Comparison of ENCODE assay signal across 15 cellular contexts in the genomic region with DNA sequence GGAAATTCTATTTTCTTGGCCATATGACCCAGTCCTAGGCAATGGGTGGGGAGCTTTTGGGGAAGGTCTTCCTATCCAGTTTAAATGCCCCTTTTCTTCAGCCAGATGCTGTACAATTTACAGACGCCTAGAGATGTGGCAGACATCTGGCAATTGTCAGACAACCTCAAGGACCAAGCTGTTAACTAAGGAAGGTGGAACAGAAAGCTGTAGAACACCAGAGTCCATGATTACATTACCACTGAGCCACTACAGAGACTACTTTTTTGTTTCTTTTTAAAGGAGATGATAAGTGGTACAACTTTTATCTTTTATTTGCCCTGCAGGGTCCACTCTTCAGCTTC. TPM values are rescaled to one million over a fixed set of nuclear protein-coding genes. Genes with fewer than 3 reads are reported as not detected.
A peak's percentile ranks its signal among the peaks of the same experiment; 100 is the strongest.
DNase-seq lines count a peak whose midpoint lies in the region; ATAC-seq, FAIRE-seq and TF ChIP-seq lines count a peak whose summit lies in the region.
"Had no signal": no experiment of that assay in that cellular context is flagged by ENCODE, and none has a peak within 500 bp of the region (broad histone marks: within the 10 kb centered on the region; RNA-seq: fewer than 3 reads in every experiment).

No MANE protein-coding gene starts in this region.

- H3K4me3 Mint-ChIP-seq in IgD-negative memory B cell: peak overlapping the region in 1 of 4 donors; percentile 8
- H3K4me3 Mint-ChIP-seq in stimulated activated memory B cell treated with anti-CD40 and anti-IgM and Interleukin-4, amounts not matched to agents 10 μg/mL and 1 μg/mL and 100 μg/mL, for 72 hours: no peak overlapping the region

- no peaks in the 10 kb centered on the region for H4K20me1 ChIP-seq in SK-N-SH (ENCODE audit: insufficient read depth)

- H3K4me2 ChIP-seq in SK-N-SH: no peak overlapping the region

- peaks cover 6 to 10% of the 10 kb centered on the region in 2 experiments for H3K36me3 ChIP-seq in SK-N-SH (replicated peaks in 1 of 2; ENCODE audit: control insufficient read depth in 1 of 2, insufficient read depth in 2 of 2, low read length in 1 of 2)
- H3K36me3 ChIP-seq in esophagus (ENCODE audit: control insufficient read depth in 2 of 2, insufficient read depth in 2 of 2, low read length in 1 of 2): no peaks in the 10 kb centered on the region

- no peaks in the 10 kb centered on the region for H3K9me2 ChIP-seq in SK-N-SH

- no peaks in the 10 kb centered on the region for H3K79me2 ChIP-seq in SK-N-SH (ENCODE audit: insufficient read depth)

- 40% methylated on average over 1 of the region's 1 CpG for WGBS in SK-N-SH (ENCODE audit: low lambda C conversion rate)
- WGBS in esophagus, 2 donors: 82 to 88% methylated on average over 1 of the region's 1 CpG

- H3F3A ChIP-seq in SK-N-SH (replicated peaks; ENCODE audit: insufficient read depth): peaks cover 30% of the 10 kb centered on the region

- CTCF ChIA-PET in SK-N-SH (lab: Yijun Ruan, JAX): interaction anchor here (0.9 to 3.9 kb wide), 7 partner anchors 10 to 288 kb away, joined by 3 to 16 read pairs (median 3); no protein-coding TSS in a partner anchor

- H3K9me3 ChIP-seq in SK-N-SH: no peaks in the 10 kb centered on the region
- H3K9me3 ChIP-seq in esophagus (ENCODE audit: control insufficient read depth in 2 of 2, insufficient read depth in 1 of 2, low read depth in 1 of 2, low read length in 1 of 2): no peaks in the 10 kb centered on the region

- H3K9me3 Mint-ChIP-seq in IgD-negative memory B cell: no peaks in the 10 kb centered on the region
- H3K9me3 Mint-ChIP-seq in stimulated activated memory B cell treated with anti-CD40 and anti-IgM and Interleukin-4, amounts not matched to agents 10 μg/mL and 1 μg/mL and 100 μg/mL, for 72 hours: no peaks in the 10 kb centered on the region

- TF ChIP-seq CTCF in SK-N-SH (IDR thresholded peaks at IDR 0.05): no peak

- H3K9ac ChIP-seq in SK-N-SH: no peak overlapping the region

- H3K27me3 Mint-ChIP-seq in IgD-negative memory B cell: peaks cover 1% of the 10 kb centered on the region
- H3K27me3 Mint-ChIP-seq in stimulated activated memory B cell treated with anti-CD40 and anti-IgM and Interleukin-4, amounts not matched to agents 10 μg/mL and 1 μg/mL and 100 μg/mL, for 72 hours: no peaks in the 10 kb centered on the region

- POLR2A ChIA-PET in SK-N-SH (lab: Yijun Ruan, JAX): interaction anchor here (1.0 to 1.2 kb wide), 2 partner anchors 78 to 349 kb away, joined by 3 to 5 read pairs; no protein-coding TSS in a partner anchor

- H3K27ac Mint-ChIP-seq in IgD-negative memory B cell: peak overlapping the region in 2 of 3 donors; percentile 30 to 45
- H3K27ac Mint-ChIP-seq in stimulated activated memory B cell treated with anti-CD40 and anti-IgM and Interleukin-4, amounts not matched to agents 10 μg/mL and 1 μg/mL and 100 μg/mL, for 72 hours: peak overlapping the region; percentile 43

- no peak overlapping the region for H3K4me3 ChIP-seq in SK-N-SH (ENCODE audit: low read depth in 2 of 2, low read length in 1 of 2)
- no peak overlapping the region for H3K4me3 ChIP-seq in esophagus (ENCODE audit: low read depth in 1 of 2, low read length in 2 of 2)

- FAIRE-seq in H54 (lab: Jason Lieb, UNC): no peak
- FAIRE-seq: G401.6 had no signal

- TF ChIP-seq POLR2A in H54 (IDR thresholded peaks at IDR 0.05; ENCODE audit: low read depth, low read length): no peak

- H3K27ac ChIP-seq in SK-N-SH (ENCODE audit: low read depth in 2 of 2, low read length in 1 of 2) (peak overlapping the region in 1 of 2 experiments; percentile 95; a peak in 2 of 4 replicates), esophagus (ENCODE audit: low read depth in 2 of 2, low read length in 1 of 2) (peak overlapping the region; percentile 52 to 55)

- no peak for TF ChIP-seq EP300 in SK-N-SH (IDR thresholded peaks at IDR 0.05; ENCODE audit: borderline replicate concordance in 1 of 2, low read depth in 1 of 2, low read length in 1 of 2)

- H3K4me1 ChIP-seq in SK-N-SH (ENCODE audit: control insufficient read depth in 1 of 2, insufficient read depth in 2 of 2, low read depth in 1 of 2, low read length in 1 of 2) (peaks cover 60 to 62% of the 10 kb centered on the region in 2 experiments; a peak in 3 of 4 replicates), esophagus (ENCODE audit: control insufficient read depth in 2 of 2, insufficient read depth in 2 of 2, low read length in 1 of 2) (peaks cover 0 to 2% of the 10 kb centered on the region in 2 donors)

- H2AFZ ChIP-seq in SK-N-SH (ENCODE audit: low read depth): no peak overlapping the region

- no peak for TF ChIP-seq RAD21 in SK-N-SH (IDR thresholded peaks at IDR 0.05; ENCODE audit: low read length)

- no peaks in the 10 kb centered on the region for H3K36me3 Mint-ChIP-seq in IgD-negative memory B cell
- peaks cover 40% of the 10 kb centered on the region for H3K36me3 Mint-ChIP-seq in stimulated activated memory B cell treated with anti-CD40 and anti-IgM and Interleukin-4, amounts not matched to agents 10 μg/mL and 1 μg/mL and 100 μg/mL, for 72 hours

- no peak for DNase-seq in SK-N-SH
- DNase-seq in occipital lobe (lab: John Stamatoyannopoulos, UW): no peak
- no peak for DNase-seq in H54 (ENCODE audit: insufficient read length, low spot score)
- DNase-seq: activated CD4-positive, alpha-beta T cell treated with anti-CD3 and anti-CD28 coated beads for 48 hours; activated T-cell treated with anti-CD3 and anti-CD28 coated beads, Interleukin-2, amount 50 U/mL, for 48 hours; COR-L47; mesendoderm; NCI-H1930; NCI-H774 had no signal

- ATAC-seq in SK-N-SH treated with all-trans-retinoic acid at 6 μM for 48 hours (no peak), HG03039 (IDR thresholded peaks at IDR 0.05; ENCODE audit: unreplicated experiment) (no peak)
- no peak for ATAC-seq in stimulated activated memory B cell treated with anti-CD40 and anti-IgM and Interleukin-4, amounts not matched to agents 10 μg/mL and 1 μg/mL and 100 μg/mL, for 72 hours

- H3K27me3 ChIP-seq in SK-N-SH (ENCODE audit: insufficient read depth) (no peaks in the 10 kb centered on the region), esophagus (ENCODE audit: control insufficient read depth in 1 of 2, insufficient read depth in 2 of 2, low read length in 2 of 2) (no peaks in the 10 kb centered on the region)

- peaks cover 5 to 25% (median 18%) of the 10 kb centered on the region in 3 donors for H3K4me1 Mint-ChIP-seq in IgD-negative memory B cell
- H3K4me1 Mint-ChIP-seq in stimulated activated memory B cell treated with anti-CD40 and anti-IgM and Interleukin-4, amounts not matched to agents 10 μg/mL and 1 μg/mL and 100 μg/mL, for 72 hours: peaks cover 30% of the 10 kb centered on the region

TF ChIP-seq in SK-N-SH, 30 proteins besides CTCF, POLR2A, EP300 and RAD21 (continues in another document):
- TF ChIP-seq USF1 (IDR thresholded peaks at IDR 0.05; ENCODE audit: borderline replicate concordance, low read depth): no peak
- TF ChIP-seq RCOR1 (IDR thresholded peaks at IDR 0.05; ENCODE audit: low read length): 0 out of 2 replicates have a peak, but pooled peaks have one; percentile 22

TF ChIP-seq in SK-N-SH treated with all-trans-retinoic acid at 6 μM for 48 hours, 23 proteins besides CTCF, POLR2A, EP300 and RAD21 (continues in another document):
- TF ChIP-seq PATZ1 (CRISPR knock-in tag; IDR thresholded peaks at IDR 0.05; ENCODE audit: borderline replicate concordance) (no peak), BACH2 (CRISPR knock-in tag; IDR thresholded peaks at IDR 0.05; ENCODE audit: borderline replicate concordance) (no peak), GLIS3 (CRISPR knock-in tag; IDR thresholded peaks at IDR 0.05) (no peak), SNAI2 (CRISPR knock-in tag; IDR thresholded peaks at IDR 0.05) (no peak), CREB5 (CRISPR knock-in tag; IDR thresholded peaks at IDR 0.05; ENCODE audit: low read depth) (no peak), ZNF70 (CRISPR knock-in tag; IDR thresholded peaks at IDR 0.05) (no peak), ESRRG (CRISPR knock-in tag; IDR thresholded peaks at IDR 0.05) (no peak)

RNA-seq across cellular contexts. Expression of gene CORO6, which starts 21.1 kb away (rescaled TPM):
- polyA plus RNA-seq in SK-N-SH (2012; rRNA removed) (18.4 and 28.1 TPM in 2 replicates), IgD-negative memory B cell (not detected), esophagus (10 to 100 TPM; 12.6 to 22.5 TPM)
- 2.0 and 5.5 TPM in 2 replicates for polyA plus RNA-seq in SK-N-SH (2012; cell fraction: cytosol; rRNA removed)
- polyA plus RNA-seq in SK-N-SH (2012; cell fraction: nucleus; rRNA removed): 212 and 229 TPM in 2 replicates
- 0.47 TPM for total RNA-seq in occipital lobe

RNA-seq across cellular contexts. Expression of gene ANKRD13B, which starts 50.9 kb away (rescaled TPM):
- polyA plus RNA-seq in SK-N-SH (2012; rRNA removed): 14.0 and 16.1 TPM in 2 replicates
- 4.1 and 9.1 TPM in 2 replicates for polyA plus RNA-seq in SK-N-SH (2012; cell fraction: cytosol; rRNA removed)
- polyA plus RNA-seq in SK-N-SH (2012; cell fraction: nucleus; rRNA removed): 90.2 and 139 TPM in 2 replicates
- polyA plus RNA-seq in IgD-negative memory B cell: not detected
- polyA plus RNA-seq in esophagus: 1 to 10 TPM; 3.5 to 6.5 TPM
- total RNA-seq in occipital lobe: 28.1 TPM

RNA-seq across cellular contexts. Expression of gene GIT1, which starts 54.3 kb away (rescaled TPM):
- polyA plus RNA-seq in SK-N-SH (2012; rRNA removed) (39.4 and 42.9 TPM in 2 replicates), IgD-negative memory B cell (8.6 TPM), esophagus (10 to 100 TPM; 22.6 to 30.2 TPM)
- 21.6 and 27.8 TPM in 2 replicates for polyA plus RNA-seq in SK-N-SH (2012; cell fraction: cytosol; rRNA removed)
- polyA plus RNA-seq in SK-N-SH (2012; cell fraction: nucleus; rRNA removed): 92.1 and 131 TPM in 2 replicates
- 29.6 TPM for total RNA-seq in occipital lobe
